ENCODE assay signal across 8 cellular contexts in the genomic region with DNA sequence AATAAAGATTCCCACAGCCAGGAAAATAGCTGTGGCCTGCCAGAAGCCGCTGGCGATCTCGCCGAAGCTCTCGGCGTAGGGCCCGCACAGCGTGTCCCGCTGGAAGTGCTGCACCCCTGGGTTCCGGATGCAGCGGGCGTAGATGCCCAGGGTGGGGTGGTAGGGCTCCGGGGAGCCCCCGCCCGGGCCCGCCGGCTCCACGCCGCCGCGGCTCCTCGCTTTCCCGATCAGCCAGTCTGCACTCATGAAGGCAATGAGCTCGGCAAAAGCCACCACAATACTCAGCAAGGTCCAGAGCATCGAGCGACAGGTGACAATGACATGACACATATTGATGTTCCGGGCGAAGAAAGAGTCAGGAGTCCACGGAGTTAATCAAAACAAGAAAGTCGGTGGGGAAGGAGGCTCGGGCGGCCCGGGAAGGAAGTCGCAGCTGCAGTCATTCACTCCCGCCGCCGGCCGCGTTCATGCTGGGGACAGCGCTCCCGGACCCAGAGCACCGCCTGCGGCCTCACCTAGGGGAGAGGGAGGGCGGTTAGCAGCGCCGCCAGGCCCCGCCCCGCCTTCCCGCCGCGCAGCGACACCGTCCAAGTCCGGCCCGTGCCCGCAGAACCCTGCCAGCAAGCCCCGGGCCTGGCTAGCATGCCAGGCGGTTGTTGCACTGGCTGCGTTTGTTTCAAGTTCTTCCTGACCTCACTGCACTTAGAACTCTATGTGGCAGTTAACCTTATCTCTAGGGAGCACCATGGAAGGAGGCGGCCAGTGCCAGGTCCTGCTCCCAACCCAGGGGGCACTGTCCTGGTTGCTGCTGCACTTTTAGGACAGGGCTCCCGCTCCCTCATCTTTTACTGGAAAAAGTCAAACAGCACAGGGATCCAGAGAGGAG.
DNase-seq lines count a peak whose midpoint lies in the region; ATAC-seq, FAIRE-seq and TF ChIP-seq lines count a peak whose summit lies in the region.

No MANE protein-coding gene starts in this region.

- no peak overlapping the region for H3K9ac ChIP-seq in kidney (ENCODE audit: low read length in 2 of 2)

- in situ Hi-C loops in T47D (cut with HindIII; ENCODE audit: low pct_unique_long_range_greater_than_20kb, low sequenced_read_pairs) = no loop called here

- no peaks in the 10 kb centered on the region for H3K36me3 ChIP-seq in kidney (ENCODE audit: control insufficient read depth in 1 of 2, insufficient read depth in 2 of 2, low read length in 2 of 2)

- TF ChIP-seq CTCF in kidney (IDR thresholded peaks at IDR 0.05; ENCODE audit: borderline replicate concordance, extremely low read depth, insufficient read depth) = peak; percentile 5

- intact Hi-C loops in kidney (cut with DNase I) = no loop called here

- FAIRE-seq in kidney (lab: Jason Lieb, UNC) = no peak

- DNase-seq in 8988T (peak; percentile 35), T follicular helper cell (ENCODE audit: low read depth) (peak; percentile 1), T47D (ENCODE audit: low read depth in 1 of 2, low spot score in 1 of 2) (peak; percentile 33 to 47), kidney (peak; percentile 87), middle frontal gyrus (ENCODE audit: extremely low spot score, low spot score) (no peak)
- peak; percentile 64 for DNase-seq in stimulated activated CD4-positive, alpha-beta T cell treated with anti-CD3 and anti-CD28 coated beads, Interleukin-15, amount 100 ng/mL, for 24 hours

- peak overlapping the region; percentile 5 to 45 for H3K27ac ChIP-seq in kidney (ENCODE audit: low read depth in 2 of 2, low read length in 2 of 2)

- H3K4me1 ChIP-seq in kidney (ENCODE audit: control insufficient read depth in 1 of 2, insufficient read depth in 1 of 2, low read depth in 1 of 2, low read length in 2 of 2) = peaks cover 0 to 8% of the 10 kb centered on the region in 2 donors

- ATAC-seq in GM18520 (IDR thresholded peaks at IDR 0.05; ENCODE audit: unreplicated experiment) = peak; percentile 48
- ATAC-seq in HG03095 (IDR thresholded peaks at IDR 0.05; ENCODE audit: unreplicated experiment) = peak; percentile 75

- H3K9me3 ChIP-seq in kidney (ENCODE audit: control insufficient read depth in 1 of 2, low read length in 2 of 2) = no peaks in the 10 kb centered on the region

- H3K4me3 ChIP-seq in kidney (ENCODE audit: low read length in 2 of 2) = peak overlapping the region in 1 of 2 donors; percentile 52
